ENCODE assay signal across 18 cellular contexts in the genomic region with DNA sequence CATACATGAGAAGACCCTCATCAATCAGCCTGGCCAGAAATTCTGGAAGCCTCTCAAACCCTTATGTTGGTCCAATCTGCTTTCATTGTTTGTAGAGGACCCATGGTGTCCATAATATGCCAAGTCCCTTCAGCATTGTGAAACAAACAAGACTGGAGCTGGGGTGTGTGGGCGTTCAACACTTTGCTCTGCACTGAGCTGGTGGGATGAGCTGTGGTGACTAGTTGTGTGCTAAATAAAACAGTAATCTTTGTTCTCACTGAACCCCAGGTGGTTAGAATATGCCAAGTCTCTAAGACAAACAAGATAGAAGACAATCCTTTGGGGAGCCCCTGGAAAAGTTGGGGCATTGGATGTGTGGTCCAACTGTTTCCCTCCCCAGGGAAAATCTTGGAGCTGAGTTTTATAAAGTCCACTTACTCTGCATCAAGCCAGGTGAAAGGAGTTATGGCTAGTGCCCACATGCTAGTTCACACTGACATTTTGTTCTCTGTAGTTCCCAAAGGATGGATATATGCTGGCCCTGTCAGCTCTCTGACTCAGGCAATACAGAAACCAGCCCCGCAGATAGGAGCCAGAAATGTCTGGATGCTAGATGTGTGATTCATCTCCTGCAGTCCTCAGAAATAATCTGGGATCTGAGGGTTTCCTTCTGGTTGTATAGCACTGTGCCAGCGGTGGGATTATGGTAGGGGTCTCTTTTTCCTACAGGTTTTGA.
A peak's percentile ranks its signal among the peaks of the same experiment; 100 is the strongest.
DNase-seq lines count a peak whose midpoint lies in the region; ATAC-seq, FAIRE-seq and TF ChIP-seq lines count a peak whose summit lies in the region.
"Had no signal": no experiment of that assay in that cellular context is flagged by ENCODE, and none has a peak within 500 bp of the region (broad histone marks: within the 10 kb centered on the region; RNA-seq: fewer than 3 reads in every experiment).

No MANE protein-coding gene starts in this region.

- H3K27me3 ChIP-seq in bronchial epithelial cell (ENCODE audit: control insufficient read depth, insufficient read depth, low read length) = no peaks in the 10 kb centered on the region
- no peaks in the 10 kb centered on the region for H3K27me3 ChIP-seq in upper lobe of right lung

- H3K36me3 ChIP-seq in bronchial epithelial cell (ENCODE audit: control insufficient read depth, insufficient read depth, low read length) = no peaks in the 10 kb centered on the region
- H3K36me3 ChIP-seq in upper lobe of right lung = no peaks in the 10 kb centered on the region
- H3K36me3 ChIP-seq: HAP-1 had no signal

- DNase-seq in AG10803 (ENCODE audit: low read depth) (peak; percentile 59), M059J (ENCODE audit: low read depth) (peak; percentile 82), bronchial epithelial cell (ENCODE audit: low read depth) (peak; percentile 76), islet precursor cell (peak; percentile 66), NCI-H1092 treated with DMSO at 0.1 percent for 48 hours (lab: John Stamatoyannopoulos, UW) (no peak), NCI-H345 (lab: John Stamatoyannopoulos, UW) (no peak), upper lobe of right lung (no peak), epidermal melanocyte (ENCODE audit: insufficient read length, low spot score) (no peak)
- DNase-seq: activated CD4-positive, alpha-beta T cell treated with anti-CD3 and anti-CD28 coated beads for 4 hours; activated naive CD4-positive, alpha-beta T cell; Caco-2; caudate nucleus; GDM1; NCI-H1694; nephron progenitor cell; retina; T1000 had no signal

- ATAC-seq in upper lobe of right lung = no peak

- no peaks in the 10 kb centered on the region for H3K4me1 ChIP-seq in upper lobe of right lung
- H3K4me1 ChIP-seq: Caco-2, HAP-1 had no signal

- FAIRE-seq in bronchial epithelial cell (lab: Jason Lieb, UNC) = no peak

- no peak overlapping the region for H3K27ac ChIP-seq in upper lobe of right lung

- H3K9me3 ChIP-seq in upper lobe of right lung = no peaks in the 10 kb centered on the region
- H3K9me3 ChIP-seq: Caco-2, HAP-1 had no signal

- TF ChIP-seq CTCF in AG10803 (conservative IDR thresholded peaks at IDR 0.05; ENCODE audit: low read length) (no peak), bronchial epithelial cell (IDR thresholded peaks at IDR 0.05; ENCODE audit: insufficient read depth, low read length, severe bottlenecking) (no peak), upper lobe of right lung (IDR thresholded peaks at IDR 0.05) (no peak)

- H3K4me3 ChIP-seq in AG10803 (ENCODE audit: low read length) (no peak overlapping the region), bronchial epithelial cell (ENCODE audit: low read depth, low read length) (no peak overlapping the region), upper lobe of right lung (no peak overlapping the region)
- H3K4me3 ChIP-seq: HAP-1 had no signal

- intact Hi-C loops in upper lobe of right lung (cut with DNase I) = no loop called here

Comparison
In these comparisons a context has a peak if more than half of its experiments do, and no peak if none do; other contexts are left out.
1. DNase-seq: peak in AG10803 (single experiment), M059J (single experiment), bronchial epithelial cell (single experiment) and islet precursor cell (single experiment); none in NCI-H1092 treated with DMSO at 0.1 percent for 48 hours (single experiment), NCI-H345 (single experiment), upper lobe of right lung (single experiment) and epidermal melanocyte (single experiment).